ENCODE assay signal across 11 cellular contexts in the genomic region with DNA sequence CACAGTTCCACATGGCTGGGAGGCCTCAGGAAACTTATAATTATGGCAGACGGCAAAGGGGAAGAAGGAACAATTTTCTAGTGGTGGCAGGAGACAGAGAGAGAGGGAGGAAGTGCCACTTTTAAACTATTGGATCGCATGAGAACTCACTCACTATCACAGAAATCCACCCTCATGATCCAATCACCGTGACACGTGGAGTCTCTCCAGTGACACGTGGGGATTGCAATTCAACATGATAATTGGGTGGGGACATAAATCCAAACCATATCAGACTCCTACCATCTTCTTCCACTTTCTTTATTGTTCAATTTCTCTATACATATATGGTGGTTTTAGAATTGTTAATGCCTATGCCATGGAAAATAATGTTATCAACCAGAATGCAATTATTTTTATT.
"Had no signal": no experiment of that assay in that cellular context is flagged by ENCODE, and none has a peak within 500 bp of the region (broad histone marks: within the 10 kb centered on the region; RNA-seq: fewer than 3 reads in every experiment).

No MANE protein-coding gene starts in this region.

- H3K4me2 ChIP-seq: GM23338 had no signal

- FAIRE-seq: H1, H54 had no signal

- H2AFZ ChIP-seq: GM23248, GM23338 had no signal

- H3K27ac Mint-ChIP-seq: GM23338, H9, HFFc6 had no signal

- H3K4me3 Mint-ChIP-seq: GM23338, H9, HFFc6 had no signal

- H3K4me1 ChIP-seq: HAP-1 had no signal

- H3K9ac ChIP-seq: GM23248 had no signal

- DNase-seq: GM23248, GOT3, H7, H9, HCEC 1CT, HFFc6 had no signal

- H3K27ac ChIP-seq: GM23248 had no signal

- H3K4me3 ChIP-seq: GM23248, GM23338, HAP-1 had no signal

- ATAC-seq: GM23338, HCT116 had no signal

- H3K9me3 Mint-ChIP-seq: HFFc6 had no signal

- H3K9me3 ChIP-seq: HAP-1 had no signal

- H3K36me3 ChIP-seq: HAP-1 had no signal

- H3K4me1 Mint-ChIP-seq: GM23338, H9 had no signal
